ENCODE assay signal across 1 cellular context in genomic region chr6:20658053-20658452, GRCh38.
TF ChIP-seq lines count a peak whose summit lies in the region.

No MANE protein-coding gene starts in this region.

TF ChIP-seq in HepG2, 621 proteins besides CTCF, POLR2A, EP300 and RAD21 (continued from another document):
- TF ChIP-seq LRRFIP1 (CRISPR knock-in tag; conservative IDR thresholded peaks at IDR 0.05) (no peak), SYNCRIP (IDR thresholded peaks at IDR 0.05; ENCODE audit: insufficient read depth, low read depth, low read length) (no peak), IKZF1 (IDR thresholded peaks at IDR 0.05) (no peak), ZBTB3 (CRISPR knock-in tag; IDR thresholded peaks at IDR 0.05; ENCODE audit: borderline replicate concordance, low read depth) (no peak), ARNTL (CRISPR knock-in tag; IDR thresholded peaks at IDR 0.05) (no peak), KDM2A (CRISPR knock-in tag; IDR thresholded peaks at IDR 0.05; ENCODE audit: borderline replicate concordance, low read depth) (no peak), ESRRA (CRISPR knock-in tag; IDR thresholded peaks at IDR 0.05; ENCODE audit: low read depth) (peak; percentile 76; the same call in 1 of the 2 replicates), NCOA5 (CRISPR knock-in tag; IDR thresholded peaks at IDR 0.05) (no peak), ZNF772 (CRISPR knock-in tag; IDR thresholded peaks at IDR 0.05) (no peak), ZNF335 (CRISPR knock-in tag; IDR thresholded peaks at IDR 0.05) (no peak), ZNF672 (CRISPR knock-in tag; IDR thresholded peaks at IDR 0.05) (no peak), PBX2 (CRISPR knock-in tag; IDR thresholded peaks at IDR 0.05) (no peak), SAP130 (CRISPR knock-in tag; IDR thresholded peaks at IDR 0.05; ENCODE audit: low read depth) (0 out of 2 replicates have a peak, but pooled peaks have one; percentile 29), ETV5 (CRISPR knock-in tag; IDR thresholded peaks at IDR 0.05; ENCODE audit: borderline replicate concordance) (no peak), FOXO4 (CRISPR knock-in tag; conservative IDR thresholded peaks at IDR 0.05) (no peak), KLF16 (CRISPR knock-in tag; IDR thresholded peaks at IDR 0.05) (0 out of 4 replicates have a peak, but pooled peaks of 1 of the 2 experiments have one; percentile 25), ETV6 (CRISPR knock-in tag; conservative IDR thresholded peaks at IDR 0.05) (no peak), ZMYM2 (CRISPR knock-in tag; IDR thresholded peaks at IDR 0.05) (no peak), ZNF746 (CRISPR knock-in tag; IDR thresholded peaks at IDR 0.05) (no peak), ZNF777 (CRISPR knock-in tag; IDR thresholded peaks at IDR 0.05) (no peak), SP140L (CRISPR knock-in tag; IDR thresholded peaks at IDR 0.05; ENCODE audit: borderline replicate concordance) (no peak), ZUFSP (CRISPR knock-in tag; IDR thresholded peaks at IDR 0.05; ENCODE audit: borderline replicate concordance) (no peak), ZNF816 (CRISPR knock-in tag; IDR thresholded peaks at IDR 0.05; ENCODE audit: borderline replicate concordance) (no peak), NFE2L1 (CRISPR knock-in tag; IDR thresholded peaks at IDR 0.05; ENCODE audit: borderline replicate concordance) (no peak), RFX3 (CRISPR knock-in tag; IDR thresholded peaks at IDR 0.05) (no peak), SIN3A (IDR thresholded peaks at IDR 0.05; ENCODE audit: borderline replicate concordance, low read depth, low read length) (no peak), ZKSCAN1 (IDR thresholded peaks at IDR 0.05; ENCODE audit: low read length) (no peak), ZNF800 (CRISPR knock-in tag; IDR thresholded peaks at IDR 0.05) (no peak), ZNF503 (CRISPR knock-in tag; IDR thresholded peaks at IDR 0.05) (0 out of 2 replicates have a peak, but pooled peaks have one; percentile 24), ETS1 (CRISPR knock-in tag; IDR thresholded peaks at IDR 0.05) (no peak), HINFP (CRISPR knock-in tag; IDR thresholded peaks at IDR 0.05; ENCODE audit: low read depth) (no peak), NR3C1 (CRISPR knock-in tag; IDR thresholded peaks at IDR 0.05) (no peak)
